ENCODE assay signal across 1 cellular context in the genomic region with DNA sequence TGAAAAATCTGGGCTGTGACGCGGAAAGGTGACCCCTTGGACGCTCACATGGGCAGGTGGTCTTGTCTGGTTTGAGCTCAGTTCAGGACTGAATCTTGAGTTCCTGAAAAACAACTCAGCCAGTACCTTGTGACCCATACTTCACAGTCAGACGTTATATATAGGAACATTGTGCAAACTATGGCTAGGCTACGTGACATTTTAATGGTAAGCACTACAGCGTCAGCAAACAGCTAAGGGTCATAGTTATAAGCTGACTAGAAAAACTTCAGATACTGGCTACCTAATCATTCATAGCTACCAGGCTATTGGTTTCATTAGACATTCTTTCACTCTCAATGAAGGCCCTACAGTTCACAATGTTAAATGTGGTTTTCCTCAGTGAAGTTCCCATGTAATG.
TF ChIP-seq lines count a peak whose summit lies in the region.

No MANE protein-coding gene starts in this region.

TF ChIP-seq in HepG2, 621 proteins besides CTCF, POLR2A, EP300 and RAD21:
- TF ChIP-seq, protein P1, sequence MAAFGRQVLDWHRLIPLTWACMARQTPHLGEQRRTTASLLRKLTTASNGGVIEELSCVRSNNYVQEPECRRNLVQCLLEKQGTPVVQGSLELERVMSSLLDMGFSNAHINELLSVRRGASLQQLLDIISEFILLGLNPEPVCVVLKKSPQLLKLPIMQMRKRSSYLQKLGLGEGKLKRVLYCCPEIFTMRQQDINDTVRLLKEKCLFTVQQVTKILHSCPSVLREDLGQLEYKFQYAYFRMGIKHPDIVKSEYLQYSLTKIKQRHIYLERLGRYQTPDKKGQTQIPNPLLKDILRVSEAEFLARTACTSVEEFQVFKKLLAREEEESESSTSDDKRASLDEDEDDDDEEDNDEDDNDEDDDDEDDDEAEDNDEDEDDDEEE (CRISPR knock-in tag; IDR thresholded peaks at IDR 0.05), result no peak
- TF ChIP-seq, protein P2, sequence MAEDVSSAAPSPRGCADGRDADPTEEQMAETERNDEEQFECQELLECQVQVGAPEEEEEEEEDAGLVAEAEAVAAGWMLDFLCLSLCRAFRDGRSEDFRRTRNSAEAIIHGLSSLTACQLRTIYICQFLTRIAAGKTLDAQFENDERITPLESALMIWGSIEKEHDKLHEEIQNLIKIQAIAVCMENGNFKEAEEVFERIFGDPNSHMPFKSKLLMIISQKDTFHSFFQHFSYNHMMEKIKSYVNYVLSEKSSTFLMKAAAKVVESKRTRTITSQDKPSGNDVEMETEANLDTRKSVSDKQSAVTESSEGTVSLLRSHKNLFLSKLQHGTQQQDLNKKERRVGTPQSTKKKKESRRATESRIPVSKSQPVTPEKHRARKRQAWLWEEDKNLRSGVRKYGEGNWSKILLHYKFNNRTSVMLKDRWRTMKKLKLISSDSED (CRISPR knock-in tag; IDR thresholded peaks at IDR 0.05), result no peak
- TF ChIP-seq, protein P3, sequence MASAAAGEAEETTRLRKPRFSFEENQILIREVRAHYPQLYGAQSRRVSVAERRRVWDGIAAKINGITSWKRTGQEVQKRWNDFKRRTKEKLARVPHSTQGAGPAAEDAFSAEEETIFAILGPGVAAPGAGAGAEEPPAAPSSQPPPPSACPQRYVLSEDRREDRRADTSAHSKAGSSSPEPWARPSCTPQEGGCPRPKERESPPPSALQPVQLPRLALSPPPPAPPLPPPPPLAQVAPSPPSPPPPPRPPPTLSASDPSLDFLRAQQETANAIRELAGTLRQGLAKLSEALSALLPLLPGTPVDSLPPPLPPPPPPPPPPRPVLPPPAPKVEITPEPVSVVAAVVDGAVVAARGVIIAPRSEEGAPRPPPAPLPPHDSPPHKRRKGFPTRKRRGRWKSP (CRISPR knock-in tag; IDR thresholded peaks at IDR 0.05), result no peak
- TF ChIP-seq NFKB2 (CRISPR knock-in tag; IDR thresholded peaks at IDR 0.05; ENCODE audit: borderline replicate concordance) (no peak), ZNF572 (CRISPR knock-in tag; IDR thresholded peaks at IDR 0.05) (no peak), GATA4 (IDR thresholded peaks at IDR 0.05; ENCODE audit: borderline replicate concordance, low read depth) (no peak), SMARCE1 (IDR thresholded peaks at IDR 0.05; ENCODE audit: borderline replicate concordance) (no peak), MYNN (CRISPR knock-in tag; IDR thresholded peaks at IDR 0.05; ENCODE audit: low read depth) (no peak), ZNF224 (CRISPR knock-in tag; IDR thresholded peaks at IDR 0.05) (no peak), ATF7 (IDR thresholded peaks at IDR 0.05) (no peak), ATF7 (CRISPR knock-in tag; IDR thresholded peaks at IDR 0.05) (no peak), RBM22 (optimal IDR thresholded peaks at IDR 0.05; ENCODE audit: low read length) (no peak), THAP11 (CRISPR knock-in tag; IDR thresholded peaks at IDR 0.05) (no peak), MEIS2 (CRISPR knock-in tag; IDR thresholded peaks at IDR 0.05) (no peak), ZNF430 (CRISPR knock-in tag; IDR thresholded peaks at IDR 0.05) (no peak), SOX6 (IDR thresholded peaks at IDR 0.05) (no peak), SOX6 (CRISPR knock-in tag; IDR thresholded peaks at IDR 0.05) (no peak), ZNF883 (CRISPR knock-in tag; IDR thresholded peaks at IDR 0.05; ENCODE audit: not compliant biosample characterization) (no peak), GZF1 (CRISPR knock-in tag; IDR thresholded peaks at IDR 0.05) (no peak)
- TF ChIP-seq, protein P4, sequence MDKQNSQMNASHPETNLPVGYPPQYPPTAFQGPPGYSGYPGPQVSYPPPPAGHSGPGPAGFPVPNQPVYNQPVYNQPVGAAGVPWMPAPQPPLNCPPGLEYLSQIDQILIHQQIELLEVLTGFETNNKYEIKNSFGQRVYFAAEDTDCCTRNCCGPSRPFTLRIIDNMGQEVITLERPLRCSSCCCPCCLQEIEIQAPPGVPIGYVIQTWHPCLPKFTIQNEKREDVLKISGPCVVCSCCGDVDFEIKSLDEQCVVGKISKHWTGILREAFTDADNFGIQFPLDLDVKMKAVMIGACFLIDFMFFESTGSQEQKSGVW (CRISPR knock-in tag; IDR thresholded peaks at IDR 0.05; ENCODE audit: borderline replicate concordance), result no peak
- TF ChIP-seq, protein P5, sequence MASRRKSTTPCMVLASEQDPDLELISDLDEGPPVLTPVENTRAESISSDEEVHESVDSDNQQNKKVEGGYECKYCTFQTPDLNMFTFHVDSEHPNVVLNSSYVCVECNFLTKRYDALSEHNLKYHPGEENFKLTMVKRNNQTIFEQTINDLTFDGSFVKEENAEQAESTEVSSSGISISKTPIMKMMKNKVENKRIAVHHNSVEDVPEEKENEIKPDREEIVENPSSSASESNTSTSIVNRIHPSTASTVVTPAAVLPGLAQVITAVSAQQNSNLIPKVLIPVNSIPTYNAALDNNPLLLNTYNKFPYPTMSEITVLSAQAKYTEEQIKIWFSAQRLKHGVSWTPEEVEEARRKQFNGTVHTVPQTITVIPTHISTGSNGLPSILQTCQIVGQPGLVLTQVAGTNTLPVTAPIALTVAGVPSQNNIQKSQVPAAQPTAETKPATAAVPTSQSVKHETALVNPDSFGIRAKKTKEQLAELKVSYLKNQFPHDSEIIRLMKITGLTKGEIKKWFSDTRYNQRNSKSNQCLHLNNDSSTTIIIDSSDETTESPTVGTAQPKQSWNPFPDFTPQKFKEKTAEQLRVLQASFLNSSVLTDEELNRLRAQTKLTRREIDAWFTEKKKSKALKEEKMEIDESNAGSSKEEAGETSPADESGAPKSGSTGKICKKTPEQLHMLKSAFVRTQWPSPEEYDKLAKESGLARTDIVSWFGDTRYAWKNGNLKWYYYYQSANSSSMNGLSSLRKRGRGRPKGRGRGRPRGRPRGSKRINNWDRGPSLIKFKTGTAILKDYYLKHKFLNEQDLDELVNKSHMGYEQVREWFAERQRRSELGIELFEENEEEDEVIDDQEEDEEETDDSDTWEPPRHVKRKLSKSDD (CRISPR knock-in tag; IDR thresholded peaks at IDR 0.05; ENCODE audit: low read depth), result no peak
TF ChIP-seq in HepG2: peak in this region for 0.
